ENCODE assay signal across 27 cellular contexts in the genomic region with DNA sequence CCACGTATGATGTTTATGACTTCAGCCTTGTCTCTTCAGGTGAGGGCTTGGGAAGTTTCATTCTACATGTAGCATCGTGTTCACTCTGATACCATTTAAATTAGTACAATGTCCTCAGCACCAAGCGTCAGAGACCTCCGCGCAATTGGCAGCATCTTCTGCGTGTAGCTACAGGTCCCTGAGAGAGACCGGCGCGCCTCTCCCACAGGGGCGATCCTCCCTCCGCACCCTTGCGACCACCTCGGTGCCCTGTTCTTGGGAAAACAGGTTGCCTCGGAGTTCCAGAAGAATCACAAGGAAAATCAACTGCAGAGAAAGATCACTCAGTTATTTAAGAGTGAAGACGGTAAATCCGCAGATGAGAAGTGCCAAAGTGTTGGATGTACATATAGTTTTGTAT.
"Had no signal": no experiment of that assay in that cellular context is flagged by ENCODE, and none has a peak within 500 bp of the region (broad histone marks: within the 10 kb centered on the region; RNA-seq: fewer than 3 reads in every experiment).

No MANE protein-coding gene starts in this region.

- H3K4me1 Mint-ChIP-seq: stimulated activated memory B cell treated with anti-CD40 and anti-IgM and Interleukin-4, amounts not matched to agents 10 μg/mL and 1 μg/mL and 100 μg/mL, for 72 hours; stimulated activated naive B cell treated with anti-CD40 and anti-IgM and Interleukin-4, amounts not matched to agents 10 μg/mL and 1 μg/mL and 100 μg/mL, for 72 hours had no signal

- H3K4me1 ChIP-seq: stomach, suprapubic skin, testis, thyroid gland, tibial artery, tibial nerve, transverse colon, upper lobe of left lung, upper lobe of right lung, uterus, vagina had no signal

- H3K27ac ChIP-seq: stomach, suprapubic skin, testis, thoracic aorta, thyroid gland, tibial artery, tibial nerve, transverse colon, upper lobe of left lung, upper lobe of right lung, uterus, vagina had no signal

- H3K9me3 Mint-ChIP-seq: stimulated activated naive CD8-positive, alpha-beta T cell treated with anti-CD3 and anti-CD28 coated beads, Interleukin-15, Interleukin-2, amounts not matched to agents 100 ng/mL and 50 ng/mL, for 24 hours; type B pancreatic cell had no signal

- H3K36me3 Mint-ChIP-seq: stimulated activated effector memory CD8-positive, alpha-beta T cell treated with anti-CD3 and anti-CD28 coated beads, Interleukin-12 subunit alpha, Interleukin-12 subunit beta, amount 100 ng/mL, for 72 hours; stimulated activated memory B cell treated with anti-CD40 and anti-IgM and Interleukin-4, amounts not matched to agents 10 μg/mL and 1 μg/mL and 100 μg/mL, for 72 hours; stimulated activated naive B cell treated with anti-CD40 and anti-IgM and Interleukin-4, amounts not matched to agents 10 μg/mL and 1 μg/mL and 100 μg/mL, for 72 hours; type B pancreatic cell had no signal

- H3K9me3 ChIP-seq: suprapubic skin, testis, thoracic aorta, thyroid gland, tibial artery, transverse colon, upper lobe of right lung, uterus, vagina had no signal

- H3K4me3 ChIP-seq: stomach, suprapubic skin, testis, thoracic aorta, thyroid gland, tibial artery, tibial nerve, transverse colon, upper lobe of left lung, upper lobe of right lung, uterus, vagina had no signal

- H3K27me3 Mint-ChIP-seq: stimulated activated naive CD8-positive, alpha-beta T cell treated with anti-CD3 and anti-CD28 coated beads, Interleukin-15, amount 100 ng/mL, for 72 hours; stimulated activated naive CD8-positive, alpha-beta T cell treated with anti-CD3 and anti-CD28 coated beads, Interleukin-15, Interleukin-2, amounts not matched to agents 100 ng/mL and 50 ng/mL, for 24 hours had no signal

- H3K4me3 Mint-ChIP-seq: stimulated activated effector memory CD8-positive, alpha-beta T cell treated with anti-CD3 and anti-CD28 coated beads, Interleukin-12 subunit alpha, Interleukin-12 subunit beta, amount 100 ng/mL, for 72 hours; stimulated activated memory B cell treated with anti-CD40 and anti-IgM and Interleukin-4, amounts not matched to agents 10 μg/mL and 1 μg/mL and 100 μg/mL, for 72 hours; stimulated activated naive B cell treated with anti-CD40 and anti-IgM and Interleukin-4, amounts not matched to agents 10 μg/mL and 1 μg/mL and 100 μg/mL, for 72 hours; stimulated activated naive CD8-positive, alpha-beta T cell treated with anti-CD3 and anti-CD28 coated beads, Interleukin-15, amount 100 ng/mL, for 72 hours; stimulated activated naive CD8-positive, alpha-beta T cell treated with anti-CD3 and anti-CD28 coated beads, Interleukin-15, Interleukin-2, amounts not matched to agents 100 ng/mL and 50 ng/mL, for 24 hours; type B pancreatic cell had no signal

- ATAC-seq: stimulated activated effector memory CD8-positive, alpha-beta T cell treated with anti-CD3 and anti-CD28 coated beads, Interleukin-12 subunit alpha, Interleukin-12 subunit beta, amount 100 ng/mL, for 72 hours; stimulated activated memory B cell treated with anti-CD40 and anti-IgM and Interleukin-4, amounts not matched to agents 10 μg/mL and 1 μg/mL and 100 μg/mL, for 72 hours; stimulated activated naive B cell treated with anti-CD40 and anti-IgM and Interleukin-4, amounts not matched to agents 10 μg/mL and 1 μg/mL and 100 μg/mL, for 72 hours; stimulated activated naive CD8-positive, alpha-beta T cell treated with anti-CD3 and anti-CD28 coated beads, Interleukin-15, amount 100 ng/mL, for 72 hours; stimulated activated naive CD8-positive, alpha-beta T cell treated with anti-CD3 and anti-CD28 coated beads, Interleukin-15, Interleukin-2, amounts not matched to agents 100 U/mL and 50 U/mL, for 24 hours; upper lobe of right lung had no signal

- H3K27ac Mint-ChIP-seq: stimulated activated effector memory CD8-positive, alpha-beta T cell treated with anti-CD3 and anti-CD28 coated beads, Interleukin-12 subunit alpha, Interleukin-12 subunit beta, amount 100 ng/mL, for 72 hours; stimulated activated memory B cell treated with anti-CD40 and anti-IgM and Interleukin-4, amounts not matched to agents 10 μg/mL and 1 μg/mL and 100 μg/mL, for 72 hours; stimulated activated naive B cell treated with anti-CD40 and anti-IgM and Interleukin-4, amounts not matched to agents 10 μg/mL and 1 μg/mL and 100 μg/mL, for 72 hours; stimulated activated naive CD8-positive, alpha-beta T cell treated with anti-CD3 and anti-CD28 coated beads, Interleukin-15, Interleukin-2, amounts not matched to agents 100 ng/mL and 50 ng/mL, for 24 hours; type B pancreatic cell had no signal

- H3K27me3 ChIP-seq: suprapubic skin, testis, thyroid gland, tibial nerve, transverse colon, upper lobe of left lung, upper lobe of right lung, uterus, vagina had no signal

- H3K36me3 ChIP-seq: stomach, suprapubic skin, thoracic aorta, thyroid gland, tibial artery, tibial nerve, transverse colon, upper lobe of left lung, upper lobe of right lung, uterus, vagina had no signal

- DNase-seq: stimulated activated CD4-positive, alpha-beta T cell treated with anti-CD3 and anti-CD28 coated beads, Interleukin-2, amount 100 ng/mL, for 48 hours; stimulated activated CD4-positive, alpha-beta T cell treated with anti-CD3 and anti-CD28 coated beads, Interleukin-4, amount 100 ng/mL, for 1 hour; stimulated activated CD4-positive, alpha-beta T cell treated with anti-CD3 and anti-CD28 coated beads, Interleukin-4, amount 100 ng/mL, for 24 hours; stimulated activated CD4-positive, alpha-beta T cell treated with anti-CD3 and anti-CD28 coated beads, Interleukin-4, amount 100 ng/mL, for 4 hours; stimulated activated CD8-positive, alpha-beta memory T cell treated with anti-CD3 and anti-CD28 coated beads, Interleukin-4, amount 100 ng/mL, for 48 hours; stimulated activated naive B cell treated with anti-CD40 and anti-IgM and Interleukin-4, amounts not matched to agents 10 μg/mL and 1 μg/mL and 100 μg/mL, for 72 hours; stimulated activated naive CD4-positive, alpha-beta T cell; stimulated activated naive CD4-positive, alpha-beta T cell treated with Interleukin-2 at 50 U/mL for 16 hours; stimulated activated naive CD8-positive, alpha-beta T cell treated with anti-CD3 and anti-CD28 coated beads, Interleukin-15, amount 100 ng/mL, for 72 hours; stimulated activated naive CD8-positive, alpha-beta T cell treated with anti-CD3 and anti-CD28 coated beads, Interleukin-15, Interleukin-2, amounts not matched to agents 100 U/mL and 50 U/mL, for 24 hours; stomach; substantia nigra; testis; thyroid gland; tibial artery; transverse colon; upper lobe of right lung; uterus had no signal
